In genomic region chr5:58335518-58335917, GRCh38 we compare ENCODE assay signal across 22 cellular contexts.
A peak's percentile ranks its signal among the peaks of the same experiment; 100 is the strongest.
DNase-seq lines count a peak whose midpoint lies in the region; ATAC-seq, FAIRE-seq and TF ChIP-seq lines count a peak whose summit lies in the region.
"Had no signal": no experiment of that assay in that cellular context is flagged by ENCODE, and none has a peak within 500 bp of the region (broad histone marks: within the 10 kb centered on the region; RNA-seq: fewer than 3 reads in every experiment).

No MANE protein-coding gene starts in this region.

- H3K27ac ChIP-seq in keratinocyte (ENCODE audit: control insufficient read depth, insufficient read depth, low read length), result no peak overlapping the region
- H3K27ac ChIP-seq in naive thymus-derived CD4-positive, alpha-beta T cell (ENCODE audit: low read depth, low read length), result no peak overlapping the region
- H3K27ac ChIP-seq: colonic mucosa, sigmoid colon, suprapubic skin had no signal

- H3K4me3 ChIP-seq in BE2C (ENCODE audit: low read depth, low read length), result no peak overlapping the region
- H3K4me3 ChIP-seq in bronchial epithelial cell (ENCODE audit: low read depth, low read length), result no peak overlapping the region
- H3K4me3 ChIP-seq in keratinocyte (ENCODE audit: control insufficient read depth in 2 of 3, extremely low read depth in 1 of 3, insufficient read depth in 2 of 3, low read depth in 1 of 3, low read length in 3 of 3), result no peak overlapping the region
- H3K4me3 ChIP-seq in naive thymus-derived CD4-positive, alpha-beta T cell (ENCODE audit: low read length), result no peak overlapping the region
- H3K4me3 ChIP-seq: colonic mucosa, sigmoid colon, suprapubic skin had no signal

- FAIRE-seq in bronchial epithelial cell (lab: Jason Lieb, UNC), result no peak
- peak; percentile 32 for FAIRE-seq in keratinocyte (lab: Jason Lieb, UNC)

- H3K9ac ChIP-seq in keratinocyte (ENCODE audit: control insufficient read depth, extremely low read depth, insufficient read depth, low read length), result no peak overlapping the region

- no peaks in the 10 kb centered on the region for H3K36me3 Mint-ChIP-seq in naive thymus-derived CD4-positive, alpha-beta T cell
- H3K36me3 Mint-ChIP-seq: immature natural killer cell had no signal

- H3K27me3 ChIP-seq in BE2C (no peaks in the 10 kb centered on the region), bronchial epithelial cell (ENCODE audit: control insufficient read depth, insufficient read depth, low read length) (no peaks in the 10 kb centered on the region), keratinocyte (ENCODE audit: control insufficient read depth, extremely low read depth, insufficient read depth, low read length) (no peaks in the 10 kb centered on the region)
- no peaks in the 10 kb centered on the region for H3K27me3 ChIP-seq in naive thymus-derived CD4-positive, alpha-beta T cell (ENCODE audit: control insufficient read depth in 2 of 2, insufficient read depth in 2 of 2, low read length in 2 of 2)
- H3K27me3 ChIP-seq: colonic mucosa, sigmoid colon, suprapubic skin had no signal

- intact Hi-C loops in naive thymus-derived CD4-positive, alpha-beta T cell (cut with micrococcal nuclease), result no loop called here

- no peak for ATAC-seq in GM18519 (IDR thresholded peaks at IDR 0.05; ENCODE audit: low FRiP score, unreplicated experiment)
- ATAC-seq in naive thymus-derived CD4-positive, alpha-beta T cell, result no peak
- ATAC-seq: T-helper 17 cell had no signal

- DNase-seq in BE2C (no peak), LHCN-M2 (ENCODE audit: low read depth) (peak; percentile 15), bronchial epithelial cell (ENCODE audit: low read depth) (peak; percentile 52), keratinocyte (ENCODE audit: low read depth, low spot score) (no peak), GM20000 (ENCODE audit: low spot score) (no peak), AG20443 (ENCODE audit: low spot score) (no peak)
- DNase-seq in naive thymus-derived CD4-positive, alpha-beta T cell, result no peak
- DNase-seq: activated CD4-positive, alpha-beta T cell treated with anti-CD3 and anti-CD28 coated beads for 1 hour; activated effector memory CD4-positive, alpha-beta T cell treated with anti-CD3 and anti-CD28 coated beads, Interleukin-2, amount 50 U/mL, for 16 hours; AML-193; anterior cingulate cortex; colonic mucosa; DMS 273 treated with DMSO at 0.1 percent for 48 hours; immature natural killer cell; NCI-H2107; NCI-H69; nucleus accumbens; sigmoid colon; stimulated activated CD4-positive, alpha-beta T cell treated with anti-CD3 and anti-CD28 coated beads, Interleukin-2, amount 100 ng/mL, for 48 hours; T-helper 17 cell had no signal

- no peaks in the 10 kb centered on the region for H3K9me3 ChIP-seq in BE2C
- H3K9me3 ChIP-seq in keratinocyte (ENCODE audit: control insufficient read depth, low read depth, low read length), result no peaks in the 10 kb centered on the region
- no peaks in the 10 kb centered on the region for H3K9me3 ChIP-seq in naive thymus-derived CD4-positive, alpha-beta T cell (ENCODE audit: control insufficient read depth in 2 of 3, low read length in 3 of 3)
- H3K9me3 ChIP-seq: colonic mucosa, suprapubic skin had no signal

- TF ChIP-seq CTCF in BE2C (IDR thresholded peaks at IDR 0.05; ENCODE audit: low read depth, low read length), result peak; percentile 34; the same call in 1 of the 2 replicates
- peak; percentile 36 for TF ChIP-seq CTCF in bronchial epithelial cell (IDR thresholded peaks at IDR 0.05; ENCODE audit: insufficient read depth, low read length, severe bottlenecking)
- TF ChIP-seq CTCF in keratinocyte (optimal IDR thresholded peaks at IDR 0.05 in 1 of 3, IDR thresholded peaks at IDR 0.05 in 1 of 3, conservative IDR thresholded peaks at IDR 0.05 in 1 of 3; ENCODE audit: extremely low read depth in 1 of 3, insufficient read depth in 2 of 3, low read length in 3 of 3), result peak; percentile 30 to 51 (median 35)
- TF ChIP-seq CTCF in GM20000 (IDR thresholded peaks at IDR 0.05; ENCODE audit: extremely low read depth, missing control alignments), result no peak

- POLR2A ChIA-PET in naive thymus-derived CD4-positive, alpha-beta T cell (lab: Charles Lee), result no interaction called here

- H3K4me1 Mint-ChIP-seq in naive thymus-derived CD4-positive, alpha-beta T cell, result no peaks in the 10 kb centered on the region
- H3K4me1 Mint-ChIP-seq: immature natural killer cell, T-helper 17 cell had no signal

- H3K4me3 Mint-ChIP-seq in naive thymus-derived CD4-positive, alpha-beta T cell, result no peak overlapping the region
- H3K4me3 Mint-ChIP-seq: immature natural killer cell, T-helper 17 cell had no signal

- no peaks in the 10 kb centered on the region for H3K9me1 ChIP-seq in keratinocyte (ENCODE audit: control insufficient read depth, extremely low read depth, insufficient read depth, low read length)

- CTCF ChIA-PET in naive thymus-derived CD4-positive, alpha-beta T cell (lab: Charles Lee), result no interaction called here

- dilution Hi-C loops in keratinocyte (cut with MboI; ENCODE audit: extremely low pct_ligation_motif_present, low sequenced_read_pairs), result no loop called here

- H3K27ac Mint-ChIP-seq in naive thymus-derived CD4-positive, alpha-beta T cell, result no peak overlapping the region
- H3K27ac Mint-ChIP-seq: immature natural killer cell, T-helper 17 cell had no signal

- H2AFZ ChIP-seq in keratinocyte (ENCODE audit: control insufficient read depth, low read length), result no peak overlapping the region

- H3K36me3 ChIP-seq in BE2C (no peaks in the 10 kb centered on the region), bronchial epithelial cell (ENCODE audit: control insufficient read depth, insufficient read depth, low read length) (no peaks in the 10 kb centered on the region), keratinocyte (ENCODE audit: control insufficient read depth in 2 of 2, extremely low read depth in 1 of 2, insufficient read depth in 2 of 2, low read length in 2 of 2) (no peaks in the 10 kb centered on the region)
- H3K36me3 ChIP-seq in naive thymus-derived CD4-positive, alpha-beta T cell (ENCODE audit: control insufficient read depth in 2 of 3, insufficient read depth in 3 of 3, low read length in 3 of 3), result no peaks in the 10 kb centered on the region
- H3K36me3 ChIP-seq: colonic mucosa, sigmoid colon, suprapubic skin had no signal

- no peaks in the 10 kb centered on the region for H4K20me1 ChIP-seq in keratinocyte (ENCODE audit: control insufficient read depth, extremely low read depth, insufficient read depth, low read length)

- H3K79me2 ChIP-seq in keratinocyte (ENCODE audit: control insufficient read depth, insufficient read depth, low read length), result no peaks in the 10 kb centered on the region

- H3K27me3 Mint-ChIP-seq in naive thymus-derived CD4-positive, alpha-beta T cell, result peaks cover 0 to 28% (median 20%) of the 10 kb centered on the region in 5 donors

- H3K4me2 ChIP-seq in keratinocyte (ENCODE audit: control insufficient read depth, extremely low read depth, insufficient read depth, low read depth, low read length), result no peak overlapping the region

- H3K4me1 ChIP-seq in BE2C, result no peaks in the 10 kb centered on the region
- H3K4me1 ChIP-seq in keratinocyte (ENCODE audit: control insufficient read depth, extremely low read depth, insufficient read depth, low read length), result peaks cover 6% of the 10 kb centered on the region
- H3K4me1 ChIP-seq in naive thymus-derived CD4-positive, alpha-beta T cell (ENCODE audit: control insufficient read depth in 2 of 2, insufficient read depth in 2 of 2, low read length in 2 of 2), result no peaks in the 10 kb centered on the region
- H3K4me1 ChIP-seq: colonic mucosa, sigmoid colon, suprapubic skin had no signal

- H3K9me3 Mint-ChIP-seq in naive thymus-derived CD4-positive, alpha-beta T cell, result peaks cover 0 to 2% (median 0%) of the 10 kb centered on the region in 11 donors

Comparison
In these comparisons a context has a peak if more than half of its experiments do, and no peak if none do; other contexts are left out.
1. DNase-seq: peak in LHCN-M2 (single experiment) and bronchial epithelial cell (single experiment); none in BE2C (single experiment), keratinocyte (single experiment), GM20000 (single experiment), AG20443 (single experiment) and naive thymus-derived CD4-positive, alpha-beta T cell (0 of 9).